Comparison of ENCODE assay signal across 25 cellular contexts in the genomic region with DNA sequence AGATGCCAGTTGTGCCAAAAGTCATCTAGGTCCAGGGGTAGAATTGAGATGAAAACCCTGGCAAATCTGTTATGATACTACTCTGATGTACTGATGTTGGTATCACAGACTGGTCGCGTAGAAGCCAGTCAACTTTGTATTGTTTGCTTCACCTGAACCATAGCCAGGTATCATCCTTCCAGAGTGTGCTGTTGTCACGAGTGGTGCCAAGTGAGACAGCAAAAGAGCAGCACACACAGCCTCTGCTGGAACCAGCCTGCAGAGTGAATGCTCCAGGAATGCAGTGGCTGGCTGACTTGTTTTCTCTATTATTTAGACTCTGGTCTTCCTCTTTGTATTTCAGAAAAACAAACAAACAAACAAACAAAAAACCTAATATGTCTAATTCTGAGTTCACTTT.
"Had no signal": no experiment of that assay in that cellular context is flagged by ENCODE, and none has a peak within 500 bp of the region (broad histone marks: within the 10 kb centered on the region; RNA-seq: fewer than 3 reads in every experiment).

No MANE protein-coding gene starts in this region.

- H3K9me3 ChIP-seq: lower lobe of right lung, pancreas, prostate gland, sigmoid colon, spleen, suprapubic skin, thoracic aorta, tibial artery, uterus had no signal

- H3K4me1 ChIP-seq: lower lobe of right lung, pancreas, prostate gland, spleen, uterus had no signal

- FAIRE-seq: islet of Langerhans, kidney, pancreas, small intestine had no signal

- ATAC-seq: left colon; lower lobe of right lung; naive thymus-derived CD8-positive, alpha-beta T cell; pancreas; right cardiac atrium; stimulated activated effector memory CD8-positive, alpha-beta T cell treated with anti-CD3 and anti-CD28 coated beads, Interleukin-12 subunit alpha, Interleukin-12 subunit beta, amount 100 ng/mL, for 72 hours had no signal

- H3K36me3 ChIP-seq: lower lobe of right lung, pancreas, prostate gland, sigmoid colon, spleen, suprapubic skin, thoracic aorta, tibial artery, uterus had no signal

- H3K27me3 ChIP-seq: pancreas, sigmoid colon, tibial artery had no signal

- H3K4me3 ChIP-seq: lower lobe of right lung, pancreas, prostate gland, sigmoid colon, spleen, suprapubic skin, thoracic aorta, tibial artery, uterus had no signal

- DNase-seq: hypothalamus; immature natural killer cell; kidney; left colon; lower lobe of right lung; mammary epithelial cell; mesenchymal stem cell; naive thymus-derived CD8-positive, alpha-beta T cell; nucleus accumbens; pancreas; posterior cingulate gyrus; retina; right cardiac atrium; sigmoid colon; small intestine; spleen; stimulated activated CD4-positive, alpha-beta T cell treated with anti-CD3 and anti-CD28 coated beads, Interleukin-4, amount 100 ng/mL, for 24 hours; stimulated activated naive CD4-positive, alpha-beta T cell; tibial artery; uterus had no signal

- H3K27ac ChIP-seq: lower lobe of right lung, pancreas, prostate gland, sigmoid colon, spleen, suprapubic skin, thoracic aorta, tibial artery, uterus had no signal
